Comparison of ENCODE assay signal across 10 cellular contexts in the genomic region with DNA sequence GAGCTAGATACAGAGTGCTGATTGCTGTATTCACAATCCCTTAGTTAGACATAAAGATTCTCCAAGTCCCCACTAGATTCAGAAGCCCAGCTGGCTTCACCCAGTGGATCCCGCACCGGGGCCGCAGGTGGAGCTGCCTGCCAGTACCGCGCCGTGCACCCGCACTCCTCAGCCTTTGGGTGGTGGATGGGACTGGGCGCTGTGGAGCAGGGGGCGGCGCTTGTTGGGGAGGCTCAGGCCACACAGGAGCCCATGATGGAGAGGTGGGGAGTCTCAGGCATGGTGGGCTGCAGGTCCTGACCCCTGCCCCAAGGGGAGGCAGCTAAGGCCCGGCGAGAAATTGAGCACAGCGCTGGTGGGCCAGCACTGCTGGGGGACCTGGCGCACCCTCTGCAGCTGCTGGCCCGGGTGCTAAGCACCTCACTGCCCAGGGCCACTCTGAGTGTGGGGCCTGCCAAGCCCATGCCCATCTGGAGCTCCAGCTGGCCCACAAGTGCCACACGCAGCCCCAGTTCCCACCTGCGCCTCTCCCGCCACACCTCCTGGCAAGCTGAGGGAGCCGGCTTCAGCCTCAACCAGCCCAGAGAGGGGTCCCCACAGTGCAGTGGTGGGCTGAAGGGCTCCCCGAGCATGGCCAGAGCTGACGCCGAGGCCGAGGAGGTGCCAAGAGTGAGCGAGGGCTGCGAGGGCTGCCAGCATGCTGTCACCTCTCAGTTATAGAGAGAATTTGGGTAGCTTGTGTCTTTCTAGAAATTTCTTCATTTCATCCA.
"Had no signal": no experiment of that assay in that cellular context is flagged by ENCODE, and none has a peak within 500 bp of the region (broad histone marks: within the 10 kb centered on the region; RNA-seq: fewer than 3 reads in every experiment).

No MANE protein-coding gene starts in this region.

- H3K36me3 ChIP-seq: HAP-1 had no signal

- H3K4me3 ChIP-seq: GM23248, HAP-1 had no signal

- H3K9ac ChIP-seq: GM23248 had no signal

- H3K4me1 Mint-ChIP-seq: IgD-negative memory B cell had no signal

- H3K9me3 ChIP-seq: HAP-1 had no signal

- H3K27ac ChIP-seq: GM23248, HL-60 had no signal

- H3K27me3 Mint-ChIP-seq: IgD-negative memory B cell had no signal

- H3K4me3 Mint-ChIP-seq: HFFc6, IgD-negative memory B cell had no signal

- H3K27ac Mint-ChIP-seq: HFFc6, IgD-negative memory B cell had no signal

- H3K4me1 ChIP-seq: HAP-1 had no signal

- FAIRE-seq: HepG2 had no signal

- DNase-seq: GOT3, H7, KBM-7 had no signal

- ATAC-seq: HCT116, HepG2 had no signal
